Comparison of ENCODE assay signal across 19 cellular contexts in the genomic region with DNA sequence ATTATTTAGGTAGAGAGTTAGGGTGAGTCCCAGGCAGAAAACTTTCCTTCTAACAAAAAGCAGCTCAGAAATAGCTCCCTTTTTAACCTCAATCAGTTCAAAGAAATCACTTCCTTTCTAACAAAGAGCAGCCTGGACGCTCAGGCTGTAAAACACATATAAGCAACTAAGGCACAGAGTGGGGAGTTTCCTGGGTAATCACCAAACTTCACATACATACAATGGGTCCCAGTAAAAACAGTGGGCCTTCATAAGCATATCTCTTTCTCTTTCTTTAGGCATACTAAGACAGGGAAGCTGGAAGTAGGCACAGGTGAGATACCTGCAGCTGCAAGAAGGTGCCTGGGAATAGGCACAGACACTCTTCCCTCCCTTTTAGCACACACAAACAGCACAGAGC.
"Had no signal": no experiment of that assay in that cellular context is flagged by ENCODE, and none has a peak within 500 bp of the region (broad histone marks: within the 10 kb centered on the region; RNA-seq: fewer than 3 reads in every experiment).

No MANE protein-coding gene starts in this region.

- DNase-seq: activated CD8-positive, alpha-beta memory T cell treated with anti-CD3 and anti-CD28 coated beads for 24 hours; activated CD8-positive, alpha-beta memory T cell treated with anti-CD3 and anti-CD28 coated beads, Interleukin-2, amount 50 U/mL, for 4 hours; activated T-cell treated with anti-CD3 and anti-CD28 coated beads, Interleukin-2, amount 50 U/mL, for 24 hours; adrenal gland; central memory CD4-positive, alpha-beta T cell; dermis blood vessel endothelial cell; effector CD8-positive, alpha-beta T cell; erythroblast; foreskin fibroblast; left colon; naive B cell; retina; sigmoid colon; stimulated activated CD4-positive, alpha-beta T cell treated with anti-CD3 and anti-CD28 coated beads, Interleukin-15, amount 100 ng/mL, for 24 hours had no signal

- ATAC-seq: activated T-helper 17 cell treated with anti-CD3 and anti-CD28 coated beads, Interleukin-2, amount 50 U/mL, for 72 hours; left colon; stimulated activated memory B cell treated with anti-CD40 and anti-IgM and Interleukin-4, amounts not matched to agents 10 μg/mL and 1 μg/mL and 100 μg/mL, for 72 hours had no signal

- H3K27me3 ChIP-seq: adrenal gland, vagina had no signal

- H2AFZ ChIP-seq: neural progenitor cell had no signal

- H3K4me1 ChIP-seq: adrenal gland, sigmoid colon, vagina had no signal

- H3K4me2 ChIP-seq: smooth muscle cell had no signal

- H3K9ac ChIP-seq: neural progenitor cell had no signal

- H3K9me3 ChIP-seq: adrenal gland, sigmoid colon, vagina had no signal

- H3K27ac ChIP-seq: adrenal gland, neural progenitor cell, sigmoid colon, vagina had no signal

- H3K36me3 ChIP-seq: adrenal gland, neural progenitor cell, sigmoid colon, vagina had no signal

- H3K4me3 ChIP-seq: adrenal gland, neural progenitor cell, sigmoid colon, smooth muscle cell, vagina had no signal
